ENCODE assay signal across 25 cellular contexts in the genomic region with DNA sequence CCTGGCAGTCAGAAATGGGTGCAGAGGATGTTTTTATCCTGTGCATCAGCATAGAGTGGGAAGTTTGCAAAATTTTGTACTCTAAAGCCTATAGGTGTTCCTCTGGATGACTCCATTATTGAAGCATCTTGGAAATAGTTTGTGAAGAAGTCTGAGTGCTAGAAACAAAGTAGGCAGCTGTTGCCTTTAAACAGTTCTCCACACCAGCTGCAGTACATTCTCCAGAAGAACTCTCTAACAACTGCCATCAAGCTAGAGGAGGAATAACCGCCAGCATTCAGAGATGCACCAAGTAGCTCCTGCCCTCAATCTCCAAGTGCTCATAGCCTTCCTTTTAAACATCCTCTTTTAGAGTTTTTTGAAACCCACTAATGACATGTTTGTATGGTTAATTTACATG.
"Had no signal": no experiment of that assay in that cellular context is flagged by ENCODE, and none has a peak within 500 bp of the region (broad histone marks: within the 10 kb centered on the region; RNA-seq: fewer than 3 reads in every experiment).

No MANE protein-coding gene starts in this region.

- H3K27ac ChIP-seq: colonic mucosa, coronary artery, dorsolateral prefrontal cortex, epithelial cell of prostate, esophagus muscularis mucosa, esophagus squamous epithelium, foreskin keratinocyte, gastrocnemius medialis, gastroesophageal sphincter, heart left ventricle, heart right ventricle had no signal

- H3K9me3 ChIP-seq: colonic mucosa, esophagus muscularis mucosa, esophagus squamous epithelium, gastrocnemius medialis, gastroesophageal sphincter, heart left ventricle, heart right ventricle had no signal

- ATAC-seq: effector memory CD8-positive, alpha-beta T cell; esophagus mucosa; gastrocnemius medialis; gastroesophageal sphincter; heart left ventricle; heart right ventricle had no signal

- H3K27ac Mint-ChIP-seq: dendritic cell treated with granulocyte-macrophage colony-stimulating factor and Interleukin-4, amounts not matched to agents 40 ng/mL and 50 ng/mL, for 4 days; effector memory CD8-positive, alpha-beta T cell; endodermal cell had no signal

- H3K4me3 Mint-ChIP-seq: dendritic cell treated with granulocyte-macrophage colony-stimulating factor and Interleukin-4, amounts not matched to agents 40 ng/mL and 50 ng/mL, for 4 days; effector memory CD8-positive, alpha-beta T cell; endodermal cell had no signal

- H3K4me1 ChIP-seq: colonic mucosa, foreskin keratinocyte, gastrocnemius medialis, heart left ventricle, heart right ventricle had no signal

- DNase-seq: colonic mucosa; cortex of kidney; dermis blood vessel endothelial cell; dorsolateral prefrontal cortex; effector CD4-positive, alpha-beta T cell; effector CD8-positive, alpha-beta T cell; effector memory CD4-positive, alpha-beta T cell; effector memory CD8-positive, alpha-beta T cell; endodermal cell; erythroblast; esophagus squamous epithelium; foreskin fibroblast; foreskin keratinocyte; foreskin melanocyte; gastrocnemius medialis; glutamatergic neuron; head of caudate nucleus; heart left ventricle; heart right ventricle had no signal

- H3K4me3 ChIP-seq: colonic mucosa, coronary artery, dorsolateral prefrontal cortex, esophagus muscularis mucosa, esophagus squamous epithelium, gastrocnemius medialis, gastroesophageal sphincter, heart left ventricle, heart right ventricle had no signal

- H3K9me3 Mint-ChIP-seq: dendritic cell treated with granulocyte-macrophage colony-stimulating factor and Interleukin-4, amounts not matched to agents 40 ng/mL and 50 ng/mL, for 4 days; endodermal cell had no signal

- H3K27me3 Mint-ChIP-seq: dendritic cell treated with granulocyte-macrophage colony-stimulating factor and Interleukin-4, amounts not matched to agents 40 ng/mL and 50 ng/mL, for 4 days had no signal

- H3K36me3 ChIP-seq: colonic mucosa, esophagus muscularis mucosa, esophagus squamous epithelium, gastrocnemius medialis, gastroesophageal sphincter, heart left ventricle, heart right ventricle had no signal

- H3K27me3 ChIP-seq: colonic mucosa, dorsolateral prefrontal cortex, esophagus muscularis mucosa, esophagus squamous epithelium, gastrocnemius medialis, gastroesophageal sphincter had no signal
